Comparison of ENCODE assay signal across 17 cellular contexts in the genomic region with DNA sequence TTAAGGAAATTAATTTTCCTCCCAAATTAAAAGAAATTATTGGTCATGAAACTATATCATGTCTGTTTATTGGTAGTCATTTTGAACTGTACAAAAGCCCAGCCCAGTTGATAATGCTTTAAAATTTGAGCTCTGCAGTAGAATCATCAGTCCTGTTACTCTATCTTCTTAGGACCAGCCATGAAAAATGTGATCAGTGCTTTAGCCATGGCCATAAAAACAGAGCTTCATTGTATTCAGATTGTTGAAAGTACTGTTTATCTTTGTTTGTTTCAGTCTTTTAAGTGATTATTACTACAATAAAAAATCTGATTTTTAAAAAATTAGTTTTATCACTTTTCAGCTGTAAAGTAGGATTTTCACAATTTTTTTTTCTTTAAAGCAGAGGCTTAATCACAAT. TPM values are rescaled to one million over a fixed set of nuclear protein-coding genes. Genes with fewer than 3 reads are reported as not detected.
DNase-seq lines count a peak whose midpoint lies in the region; ATAC-seq lines count a peak whose summit lies in the region.
"Had no signal": no experiment of that assay in that cellular context is flagged by ENCODE, and none has a peak within 500 bp of the region (broad histone marks: within the 10 kb centered on the region; RNA-seq: fewer than 3 reads in every experiment).

No MANE protein-coding gene starts in this region.

- H3K27me3 Mint-ChIP-seq in T-helper 17 cell: no peaks in the 10 kb centered on the region
- H3K27me3 Mint-ChIP-seq: CD4-positive, alpha-beta memory T cell had no signal

- no peaks in the 10 kb centered on the region for H3K4me1 Mint-ChIP-seq in T-helper 17 cell
- H3K4me1 Mint-ChIP-seq: CD4-positive, alpha-beta memory T cell; GM23338; H9 had no signal

- no peaks in the 10 kb centered on the region for H3K36me3 Mint-ChIP-seq in T-helper 17 cell (ENCODE audit: low read depth)

- DNase-seq in T-helper 17 cell (no peak), globus pallidus (ENCODE audit: low spot score) (peak; percentile 43), pons (ENCODE audit: low spot score) (peak; percentile 77), superior temporal gyrus (ENCODE audit: extremely low spot score) (peak; percentile 51), NCI-H146 treated with DMSO at 0.1 percent for 48 hours (lab: John Stamatoyannopoulos, UW; ENCODE audit: unreplicated experiment) (no peak), hepatic stellate cell (ENCODE audit: low spot score) (no peak)
- DNase-seq: C1 segment of cervical spinal cord; Calu3; CD4-positive, alpha-beta memory T cell; COR-L47; DMS53; DMS79 treated with DMSO at 0.1 percent for 48 hours; H9 had no signal

- H3K4me3 Mint-ChIP-seq in T-helper 17 cell: no peak overlapping the region
- H3K4me3 Mint-ChIP-seq: CD4-positive, alpha-beta memory T cell; GM23338; H9 had no signal

- no peaks in the 10 kb centered on the region for H3K9me3 ChIP-seq in T-helper 17 cell (ENCODE audit: control insufficient read depth, low read length, poor library complexity, severe bottlenecking)

- H3K27ac Mint-ChIP-seq in T-helper 17 cell: peak overlapping the region; percentile 43
- H3K27ac Mint-ChIP-seq: GM23338, H9 had no signal

- ATAC-seq in T-helper 17 cell (no peak), HG03571 (IDR thresholded peaks at IDR 0.05; ENCODE audit: unreplicated experiment) (no peak), GM19324 (IDR thresholded peaks at IDR 0.05; ENCODE audit: low FRiP score, unreplicated experiment) (no peak)
- ATAC-seq: GM23338, HCT116 had no signal

RNA-seq across cellular contexts. Expression of a gene that starts 13.7 kb away (rescaled TPM):
- 10 to 100 TPM; 33.9 to 40.2 TPM for total RNA-seq in T-helper 17 cell

RNA-seq across cellular contexts. Expression of a gene that starts 36.7 kb away (rescaled TPM):
- total RNA-seq in T-helper 17 cell: 10 to 100 TPM; 10.5 to 14.6 TPM

Comparison
In these comparisons a context has a peak if more than half of its experiments do, and no peak if none do; other contexts are left out.
1. DNase-seq: peak in globus pallidus (single experiment), pons (single experiment) and superior temporal gyrus (single experiment); none in T-helper 17 cell (0 of 3), NCI-H146 treated with DMSO at 0.1 percent for 48 hours (single experiment) and hepatic stellate cell (single experiment).